ENCODE assay signal across 16 cellular contexts in the genomic region with DNA sequence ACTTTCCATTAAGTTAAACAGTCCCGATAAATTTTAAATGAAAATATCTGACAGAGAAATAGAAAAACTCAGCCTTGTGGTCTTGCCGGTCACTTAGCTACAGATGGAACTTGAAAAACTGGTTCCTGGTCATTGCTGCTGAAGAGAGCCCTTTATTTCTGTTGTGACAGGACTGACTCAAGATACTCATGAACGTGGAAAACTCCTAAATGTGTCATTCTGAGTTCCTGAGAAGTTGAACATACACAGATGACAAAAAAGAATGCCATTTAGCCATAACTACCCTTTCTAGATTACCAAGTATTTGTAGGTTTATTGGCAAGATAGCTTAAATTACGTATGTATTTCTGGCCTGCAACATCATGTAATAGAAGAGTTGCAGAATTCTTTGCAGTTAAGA.
A peak's percentile ranks its signal among the peaks of the same experiment; 100 is the strongest.
DNase-seq lines count a peak whose midpoint lies in the region; ATAC-seq, FAIRE-seq and TF ChIP-seq lines count a peak whose summit lies in the region.
"Had no signal": no experiment of that assay in that cellular context is flagged by ENCODE, and none has a peak within 500 bp of the region (broad histone marks: within the 10 kb centered on the region; RNA-seq: fewer than 3 reads in every experiment).

No MANE protein-coding gene starts in this region.

- H3K4me3 ChIP-seq in fibroblast of villous mesenchyme (ENCODE audit: low read depth, low read length), result no peak overlapping the region
- no peak overlapping the region for H3K4me3 ChIP-seq in pancreas
- H3K4me3 ChIP-seq: HAP-1, neural progenitor cell, right atrium auricular region, stomach had no signal

- H3K4me3 Mint-ChIP-seq in activated T-helper 17 cell treated with anti-CD3 and anti-CD28 coated beads, Interleukin-2, amount 50 U/mL, for 72 hours, result no peak overlapping the region
- H3K4me3 Mint-ChIP-seq in activated CD8-positive, alpha-beta memory T cell treated with anti-CD3 and anti-CD28 coated beads, Interleukin-2, amount 10 ng/mL, durations not matched to agents 7 days and 5 days, result no peak overlapping the region
- H3K4me3 Mint-ChIP-seq: activated B cell treated with CpG ODN at 0.5 μM for 24 hours; neural progenitor cell; T-helper 1 cell treated with Interleukin-12 subunit alpha and Interleukin-12 subunit beta and Interleukin-4 antibody, amounts not matched to agents 30 μg/mL and 1 μg/mL, for 36 hours had no signal

- TF ChIP-seq CTCF in fibroblast of villous mesenchyme (IDR thresholded peaks at IDR 0.05; ENCODE audit: insufficient read depth, low read depth, low read length) (no peak), pancreas (IDR thresholded peaks at IDR 0.05) (no peak)

- H3K9me3 Mint-ChIP-seq in activated T-helper 17 cell treated with anti-CD3 and anti-CD28 coated beads, Interleukin-2, amount 50 U/mL, for 72 hours, result no peaks in the 10 kb centered on the region
- H3K9me3 Mint-ChIP-seq in activated CD8-positive, alpha-beta memory T cell treated with anti-CD3 and anti-CD28 coated beads, Interleukin-2, amount 10 ng/mL, durations not matched to agents 7 days and 5 days (ENCODE audit: low read depth), result no peaks in the 10 kb centered on the region
- H3K9me3 Mint-ChIP-seq: activated B cell treated with CpG ODN at 0.5 μM for 24 hours; neural progenitor cell; T-helper 1 cell treated with Interleukin-12 subunit alpha and Interleukin-12 subunit beta and Interleukin-4 antibody, amounts not matched to agents 30 μg/mL and 1 μg/mL, for 36 hours had no signal

- intact Hi-C loops in pancreas (cut with DNase I), result no loop called here

- H3K36me3 Mint-ChIP-seq in activated T-helper 17 cell treated with anti-CD3 and anti-CD28 coated beads, Interleukin-2, amount 50 U/mL, for 72 hours (ENCODE audit: low read depth), result no peaks in the 10 kb centered on the region
- no peaks in the 10 kb centered on the region for H3K36me3 Mint-ChIP-seq in activated CD8-positive, alpha-beta memory T cell treated with anti-CD3 and anti-CD28 coated beads, Interleukin-2, amount 10 ng/mL, durations not matched to agents 7 days and 5 days

- peaks cover 20% of the 10 kb centered on the region for H3K27me3 Mint-ChIP-seq in activated T-helper 17 cell treated with anti-CD3 and anti-CD28 coated beads, Interleukin-2, amount 50 U/mL, for 72 hours
- peaks cover 25% of the 10 kb centered on the region for H3K27me3 Mint-ChIP-seq in activated CD8-positive, alpha-beta memory T cell treated with anti-CD3 and anti-CD28 coated beads, Interleukin-2, amount 10 ng/mL, durations not matched to agents 7 days and 5 days

- no peaks in the 10 kb centered on the region for H3K9me3 ChIP-seq in pancreas
- H3K9me3 ChIP-seq: HAP-1, right atrium auricular region, stomach had no signal

- no peaks in the 10 kb centered on the region for H3K27me3 ChIP-seq in pancreas
- H3K27me3 ChIP-seq: neural progenitor cell, right atrium auricular region had no signal

- CTCF ChIA-PET in activated CD8-positive, alpha-beta memory T cell treated with anti-CD3 and anti-CD28 coated beads, Interleukin-2, amount 10 ng/mL, durations not matched to agents 7 days and 5 days (lab: Charles Lee), result no interaction called here

- 24 to 29% methylated on average over 4 of the region's 4 CpGs for WGBS in pancreas, 2 donors

- peak; percentile 64 for FAIRE-seq in G401.6 (lab: Jason Lieb, UNC)
- FAIRE-seq in pancreas (lab: Jason Lieb, UNC), result no peak

- ATAC-seq in pancreas (peak in 3 of 4 donors; percentile 53 to 76 (median 71)), GM21717 (IDR thresholded peaks at IDR 0.05; ENCODE audit: unreplicated experiment) (no peak)
- no peak for ATAC-seq in activated T-helper 17 cell treated with anti-CD3 and anti-CD28 coated beads, Interleukin-2, amount 50 U/mL, for 72 hours (replicated peaks)
- ATAC-seq in activated CD8-positive, alpha-beta memory T cell treated with anti-CD3 and anti-CD28 coated beads, Interleukin-2, amount 10 ng/mL, durations not matched to agents 7 days and 5 days, result no peak

- peak; percentile 9 for DNase-seq in NCI-H510A (lab: John Stamatoyannopoulos, UW)
- peak; percentile 53 for DNase-seq in fibroblast of villous mesenchyme (ENCODE audit: low read depth)
- DNase-seq in pancreas, result no peak
- DNase-seq in DMS114 treated with DMSO at 0.1 percent for 48 hours (lab: John Stamatoyannopoulos, UW; ENCODE audit: unreplicated experiment), result no peak
- no peak for DNase-seq in activated CD8-positive, alpha-beta memory T cell treated with anti-CD3 and anti-CD28 coated beads, Interleukin-2, amount 10 ng/mL, durations not matched to agents 7 days and 5 days
- DNase-seq: activated B cell treated with CpG ODN at 0.5 μM for 24 hours, activated gamma-delta T cell treated with Interleukin-2 at 50 U/mL for 16 hours, NCI-H2107, stomach had no signal

- peak overlapping the region in 2 of 4 donors; percentile 10 to 51 for H3K27ac ChIP-seq in pancreas
- H3K27ac ChIP-seq: neural progenitor cell, right atrium auricular region, stomach had no signal

- no peaks in the 10 kb centered on the region for H3K36me3 ChIP-seq in pancreas
- H3K36me3 ChIP-seq: HAP-1, neural progenitor cell, right atrium auricular region, stomach had no signal

- H3K27ac Mint-ChIP-seq in activated T-helper 17 cell treated with anti-CD3 and anti-CD28 coated beads, Interleukin-2, amount 50 U/mL, for 72 hours, result no peak overlapping the region
- no peak overlapping the region for H3K27ac Mint-ChIP-seq in activated CD8-positive, alpha-beta memory T cell treated with anti-CD3 and anti-CD28 coated beads, Interleukin-2, amount 10 ng/mL, durations not matched to agents 7 days and 5 days
- H3K27ac Mint-ChIP-seq: activated B cell treated with CpG ODN at 0.5 μM for 24 hours; neural progenitor cell; T-helper 1 cell treated with Interleukin-12 subunit alpha and Interleukin-12 subunit beta and Interleukin-4 antibody, amounts not matched to agents 30 μg/mL and 1 μg/mL, for 36 hours had no signal

- no peaks in the 10 kb centered on the region for H3K4me1 ChIP-seq in pancreas
- H3K4me1 ChIP-seq: neural progenitor cell, right atrium auricular region, stomach had no signal

- H3K4me1 Mint-ChIP-seq in activated T-helper 17 cell treated with anti-CD3 and anti-CD28 coated beads, Interleukin-2, amount 50 U/mL, for 72 hours, result no peaks in the 10 kb centered on the region
- no peaks in the 10 kb centered on the region for H3K4me1 Mint-ChIP-seq in activated CD8-positive, alpha-beta memory T cell treated with anti-CD3 and anti-CD28 coated beads, Interleukin-2, amount 10 ng/mL, durations not matched to agents 7 days and 5 days

Comparison
In these comparisons a context has a peak if more than half of its experiments do, and no peak if none do; other contexts are left out.
1. DNase-seq: peak in NCI-H510A (single experiment) and fibroblast of villous mesenchyme (single experiment); none in pancreas (0 of 6), DMS114 treated with DMSO at 0.1 percent for 48 hours (single experiment) and activated CD8-positive, alpha-beta memory T cell treated with anti-CD3 and anti-CD28 coated beads, Interleukin-2, amount 10 ng/mL, durations not matched to agents 7 days and 5 days (single experiment).
2. ATAC-seq: peak in pancreas (3 of 4); none in GM21717 (single experiment), activated T-helper 17 cell treated with anti-CD3 and anti-CD28 coated beads, Interleukin-2, amount 50 U/mL, for 72 hours (single experiment) and activated CD8-positive, alpha-beta memory T cell treated with anti-CD3 and anti-CD28 coated beads, Interleukin-2, amount 10 ng/mL, durations not matched to agents 7 days and 5 days (single experiment).